19 cellular contexts compared by ENCODE assay signal in genomic region chr2:163693484-163693883, GRCh38. TPM values are rescaled to one million over a fixed set of nuclear protein-coding genes. Genes with fewer than 3 reads are reported as not detected.
"Had no signal": no experiment of that assay in that cellular context is flagged by ENCODE, and none has a peak within 500 bp of the region (broad histone marks: within the 10 kb centered on the region; RNA-seq: fewer than 3 reads in every experiment).

No MANE protein-coding gene starts in this region.

- H3K9me3 ChIP-seq: esophagus squamous epithelium, pancreas had no signal

- H3K4me3 Mint-ChIP-seq: activated CD4-positive, alpha-beta T cell treated with anti-CD3 and anti-CD28 coated beads, Interleukin-2, amount 10 ng/mL, durations not matched to agents 24 days and 14 days; activated CD8-positive, alpha-beta T cell treated with anti-CD3 and anti-CD28 coated beads for 36 hours; activated naive CD8-positive, alpha-beta T cell treated with anti-CD3 and anti-CD28 coated beads, Interleukin-2, amount 10 ng/mL, durations not matched to agents 7 days and 5 days; brain; naive thymus-derived CD4-positive, alpha-beta T cell; stimulated activated naive B cell treated with anti-CD40 and anti-IgM and Interleukin-4, amounts not matched to agents 10 μg/mL and 1 μg/mL and 100 μg/mL, for 72 hours; T-cell; type B pancreatic cell had no signal

- H3K4me3 ChIP-seq: esophagus squamous epithelium, pancreas had no signal

- H3K36me3 Mint-ChIP-seq: activated naive CD8-positive, alpha-beta T cell treated with anti-CD3 and anti-CD28 coated beads, Interleukin-2, amount 10 ng/mL, durations not matched to agents 7 days and 5 days; brain; naive thymus-derived CD4-positive, alpha-beta T cell; stimulated activated naive B cell treated with anti-CD40 and anti-IgM and Interleukin-4, amounts not matched to agents 10 μg/mL and 1 μg/mL and 100 μg/mL, for 72 hours; T-cell had no signal

- ATAC-seq: activated CD8-positive, alpha-beta T cell treated with anti-CD3 and anti-CD28 coated beads for 36 hours; naive thymus-derived CD4-positive, alpha-beta T cell; pancreas; sciatic nerve; stimulated activated naive B cell treated with anti-CD40 and anti-IgM and Interleukin-4, amounts not matched to agents 10 μg/mL and 1 μg/mL and 100 μg/mL, for 72 hours; T-cell had no signal

- DNase-seq: activated CD4-positive, alpha-beta T cell treated with anti-CD3 and anti-CD28 coated beads, Interleukin-2, amount 10 ng/mL, durations not matched to agents 24 days and 14 days; activated CD4-positive, CD25-positive, alpha-beta regulatory T cell; activated CD8-positive, alpha-beta T cell treated with anti-CD3 and anti-CD28 coated beads for 36 hours; activated naive CD4-positive, alpha-beta T cell treated with Interleukin-2 at 50 U/mL for 16 hours; activated naive CD8-positive, alpha-beta T cell treated with anti-CD3 and anti-CD28 coated beads, Interleukin-2, amount 10 ng/mL, durations not matched to agents 7 days and 5 days; activated T-cell treated with anti-CD3 and anti-CD28 coated beads, Interleukin-2, amount 50 U/mL, for 1 hour; amygdala; effector CD8-positive, alpha-beta T cell; esophagus squamous epithelium; naive thymus-derived CD4-positive, alpha-beta T cell; pancreas; stimulated activated CD4-positive, alpha-beta T cell treated with anti-CD3 and anti-CD28 coated beads, Interleukin-4, amount 100 ng/mL, for 24 hours; stimulated activated naive B cell treated with anti-CD40 and anti-IgM and Interleukin-4, amounts not matched to agents 10 μg/mL and 1 μg/mL and 100 μg/mL, for 72 hours; substantia nigra; T-cell had no signal

- H3K27ac Mint-ChIP-seq: activated CD4-positive, alpha-beta T cell treated with anti-CD3 and anti-CD28 coated beads, Interleukin-2, amount 10 ng/mL, durations not matched to agents 24 days and 14 days; activated CD8-positive, alpha-beta T cell treated with anti-CD3 and anti-CD28 coated beads for 36 hours; activated naive CD8-positive, alpha-beta T cell treated with anti-CD3 and anti-CD28 coated beads, Interleukin-2, amount 10 ng/mL, durations not matched to agents 7 days and 5 days; activated T-helper 2 cell treated with anti-CD3 and anti-CD28 coated beads, Interferon-gamma antibody, Interleukin-2, Interleukin-4, amounts not matched to agents 10 μg/mL and 5 μg/mL and 100 μg/mL, durations not matched to agents 14 hours and 24 hours and 36 hours; naive thymus-derived CD4-positive, alpha-beta T cell; stimulated activated naive B cell treated with anti-CD40 and anti-IgM and Interleukin-4, amounts not matched to agents 10 μg/mL and 1 μg/mL and 100 μg/mL, for 72 hours; T-cell; type B pancreatic cell had no signal

- H3K9me3 Mint-ChIP-seq: activated CD4-positive, alpha-beta T cell treated with anti-CD3 and anti-CD28 coated beads, Interleukin-2, amount 10 ng/mL, durations not matched to agents 24 days and 14 days; activated T-helper 2 cell treated with anti-CD3 and anti-CD28 coated beads, Interferon-gamma antibody, Interleukin-2, Interleukin-4, amounts not matched to agents 10 μg/mL and 5 μg/mL and 100 μg/mL, durations not matched to agents 14 hours and 24 hours and 36 hours; brain; stimulated activated naive B cell treated with anti-CD40 and anti-IgM and Interleukin-4, amounts not matched to agents 10 μg/mL and 1 μg/mL and 100 μg/mL, for 72 hours; type B pancreatic cell had no signal

- H3K27me3 ChIP-seq: esophagus squamous epithelium, pancreas had no signal

- H3K4me1 Mint-ChIP-seq: activated CD4-positive, alpha-beta T cell treated with anti-CD3 and anti-CD28 coated beads, Interleukin-2, amount 10 ng/mL, durations not matched to agents 24 days and 14 days; activated naive CD8-positive, alpha-beta T cell treated with anti-CD3 and anti-CD28 coated beads, Interleukin-2, amount 10 ng/mL, durations not matched to agents 7 days and 5 days; naive thymus-derived CD4-positive, alpha-beta T cell; stimulated activated naive B cell treated with anti-CD40 and anti-IgM and Interleukin-4, amounts not matched to agents 10 μg/mL and 1 μg/mL and 100 μg/mL, for 72 hours; T-cell had no signal

- H3K27me3 Mint-ChIP-seq: activated CD4-positive, alpha-beta T cell treated with anti-CD3 and anti-CD28 coated beads, Interleukin-2, amount 10 ng/mL, durations not matched to agents 24 days and 14 days; activated CD8-positive, alpha-beta T cell treated with anti-CD3 and anti-CD28 coated beads for 36 hours; activated naive CD8-positive, alpha-beta T cell treated with anti-CD3 and anti-CD28 coated beads, Interleukin-2, amount 10 ng/mL, durations not matched to agents 7 days and 5 days; brain; naive thymus-derived CD4-positive, alpha-beta T cell; stimulated activated naive B cell treated with anti-CD40 and anti-IgM and Interleukin-4, amounts not matched to agents 10 μg/mL and 1 μg/mL and 100 μg/mL, for 72 hours; T-cell had no signal

- H3K36me3 ChIP-seq: esophagus squamous epithelium, pancreas had no signal

- H3K27ac ChIP-seq: pancreas had no signal

RNA-seq across cellular contexts. Expression of gene FIGN, which starts 42.3 kb away (rescaled TPM):
- total RNA-seq: activated CD4-positive, alpha-beta T cell treated with anti-CD3 and anti-CD28 coated beads, Interleukin-2, amount 10 ng/mL, durations not matched to agents 24 days and 14 days; activated CD8-positive, alpha-beta T cell treated with anti-CD3 and anti-CD28 coated beads for 36 hours; activated naive CD8-positive, alpha-beta T cell treated with anti-CD3 and anti-CD28 coated beads, Interleukin-2, amount 10 ng/mL, durations not matched to agents 7 days and 5 days; activated T-helper 2 cell treated with anti-CD3 and anti-CD28 coated beads, Interferon-gamma antibody, Interleukin-2, Interleukin-4, amounts not matched to agents 10 μg/mL and 5 μg/mL and 100 μg/mL, durations not matched to agents 14 hours and 24 hours and 36 hours had no signal
- polyA plus RNA-seq: naive thymus-derived CD4-positive, alpha-beta T cell had no signal
